In genomic region chr1:229544587-229544986, GRCh38 we compare ENCODE assay signal across 26 cellular contexts.
"Had no signal": no experiment of that assay in that cellular context is flagged by ENCODE, and none has a peak within 500 bp of the region (broad histone marks: within the 10 kb centered on the region; RNA-seq: fewer than 3 reads in every experiment).

No MANE protein-coding gene starts in this region.

- H3K27me3 ChIP-seq: Peyer's patch, SJCRH30 had no signal

- ATAC-seq: activated CD8-positive, alpha-beta T cell treated with anti-CD3 and anti-CD28 coated beads for 36 hours had no signal

- H3K4me1 ChIP-seq: Peyer's patch, SJCRH30 had no signal

- H3K4me1 Mint-ChIP-seq: brain had no signal

- H3K27ac Mint-ChIP-seq: activated CD8-positive, alpha-beta T cell treated with anti-CD3 and anti-CD28 coated beads for 36 hours; brain had no signal

- H3K4me3 ChIP-seq: Peyer's patch, SJCRH30 had no signal

- H3K9me3 ChIP-seq: Peyer's patch, SJCRH30, SK-N-SH had no signal

- H3K4me2 ChIP-seq: SK-N-SH had no signal

- H3K9ac ChIP-seq: SK-N-SH had no signal

- H3K27me3 Mint-ChIP-seq: activated CD8-positive, alpha-beta T cell treated with anti-CD3 and anti-CD28 coated beads for 36 hours; central memory CD8-positive, alpha-beta T cell had no signal

- DNase-seq: activated CD4-positive, CD25-positive, alpha-beta regulatory T cell; activated CD8-positive, alpha-beta memory T cell treated with anti-CD3 and anti-CD28 coated beads, Interleukin-2, amount 50 U/mL, for 4 hours; activated CD8-positive, alpha-beta T cell treated with anti-CD3 and anti-CD28 coated beads for 36 hours; activated gamma-delta T cell; activated naive CD4-positive, alpha-beta T cell treated with anti-CD3 and anti-CD28 coated beads, Interleukin-2, amount 50 U/mL, for 16 hours; activated T-cell treated with anti-CD3 and anti-CD28 coated beads, Interleukin-2, amount 50 U/mL, for 1 hour; amniotic stem cell; cortex of kidney; Kasumi-1; NCI-H1105 treated with DMSO at 0.1 percent for 48 hours; NCI-H146; NCI-H1930; NCI-H2171 treated with DMSO at 0.1 percent for 48 hours; NCI-H226; NCI-H526; NCI-H774; Peyer's patch; Right ventricle myocardium superior; SJCRH30; SK-N-SH; T-helper 1 cell had no signal

- FAIRE-seq: astrocyte had no signal

- H3K27ac ChIP-seq: Peyer's patch, RWPE1, SJCRH30, VCaP had no signal

- H3K9me3 Mint-ChIP-seq: activated CD8-positive, alpha-beta T cell treated with anti-CD3 and anti-CD28 coated beads for 36 hours; brain; central memory CD8-positive, alpha-beta T cell had no signal

- H3K4me3 Mint-ChIP-seq: activated CD8-positive, alpha-beta T cell treated with anti-CD3 and anti-CD28 coated beads for 36 hours; brain; central memory CD8-positive, alpha-beta T cell had no signal
